In genomic region chr2:127877136-127877535, GRCh38 we compare ENCODE assay signal across 26 cellular contexts.
"Had no signal": no experiment of that assay in that cellular context is flagged by ENCODE, and none has a peak within 500 bp of the region (broad histone marks: within the 10 kb centered on the region; RNA-seq: fewer than 3 reads in every experiment).

No MANE protein-coding gene starts in this region.

- H3K4me2 ChIP-seq: hepatocyte had no signal

- H2AFZ ChIP-seq: hepatocyte had no signal

- DNase-seq: effector memory CD4-positive, alpha-beta T cell; foreskin keratinocyte; heart left ventricle; kidney; natural killer cell; occipital lobe; ovary; posterior cingulate gyrus; psoas muscle; right cardiac atrium; spleen; stimulated activated CD4-positive, alpha-beta T cell treated with anti-CD3 and anti-CD28 coated beads, Interleukin-4, amount 100 ng/mL, for 4 hours; stimulated activated naive CD8-positive, alpha-beta T cell treated with anti-CD3 and anti-CD28 coated beads, Interleukin-15, Interleukin-2, amounts not matched to agents 100 U/mL and 50 U/mL, for 24 hours; substantia nigra; testis; tibial artery; upper lobe of left lung had no signal

- H3K27ac Mint-ChIP-seq: dendritic cell treated with granulocyte-macrophage colony-stimulating factor and Interleukin-4, amounts not matched to agents 40 ng/mL and 50 ng/mL, for 4 days; memory B cell; natural killer cell; stimulated activated memory B cell treated with anti-CD40 and anti-IgM and Interleukin-4, amounts not matched to agents 10 μg/mL and 1 μg/mL and 100 μg/mL, for 72 hours had no signal

- H3K9me3 Mint-ChIP-seq: dendritic cell treated with granulocyte-macrophage colony-stimulating factor and Interleukin-4, amounts not matched to agents 40 ng/mL and 50 ng/mL, for 4 days; memory B cell; natural killer cell; stimulated activated memory B cell treated with anti-CD40 and anti-IgM and Interleukin-4, amounts not matched to agents 10 μg/mL and 1 μg/mL and 100 μg/mL, for 72 hours had no signal

- H3K27me3 Mint-ChIP-seq: dendritic cell treated with granulocyte-macrophage colony-stimulating factor and Interleukin-4, amounts not matched to agents 40 ng/mL and 50 ng/mL, for 4 days; memory B cell; stimulated activated memory B cell treated with anti-CD40 and anti-IgM and Interleukin-4, amounts not matched to agents 10 μg/mL and 1 μg/mL and 100 μg/mL, for 72 hours had no signal

- ATAC-seq: foreskin keratinocyte; gastroesophageal sphincter; heart left ventricle; left lobe of liver; natural killer cell; psoas muscle; right cardiac atrium; stimulated activated memory B cell treated with anti-CD40 and anti-IgM and Interleukin-4, amounts not matched to agents 10 μg/mL and 1 μg/mL and 100 μg/mL, for 72 hours; stimulated activated naive CD8-positive, alpha-beta T cell treated with anti-CD3 and anti-CD28 coated beads, Interleukin-15, Interleukin-2, amounts not matched to agents 100 U/mL and 50 U/mL, for 24 hours had no signal

- H3K4me1 ChIP-seq: foreskin keratinocyte had no signal

- H3K27me3 ChIP-seq: esophagus muscularis mucosa, foreskin keratinocyte, gastroesophageal sphincter, heart left ventricle, hepatocyte, ovary, spleen, testis, tibial artery, upper lobe of left lung had no signal

- H3K4me3 Mint-ChIP-seq: dendritic cell treated with granulocyte-macrophage colony-stimulating factor and Interleukin-4, amounts not matched to agents 40 ng/mL and 50 ng/mL, for 4 days; memory B cell; natural killer cell; stimulated activated memory B cell treated with anti-CD40 and anti-IgM and Interleukin-4, amounts not matched to agents 10 μg/mL and 1 μg/mL and 100 μg/mL, for 72 hours had no signal

- H3K27ac ChIP-seq: esophagus muscularis mucosa, foreskin keratinocyte, gastroesophageal sphincter, heart left ventricle, hepatocyte, ovary, psoas muscle, skin epidermis, spleen, testis, tibial artery, upper lobe of left lung had no signal

- H3K9me3 ChIP-seq: esophagus muscularis mucosa, gastroesophageal sphincter, heart left ventricle, ovary, psoas muscle, spleen, testis, tibial artery, upper lobe of left lung had no signal

- H3K36me3 ChIP-seq: ovary had no signal

- H3K36me3 Mint-ChIP-seq: natural killer cell had no signal

- H3K4me3 ChIP-seq: esophagus muscularis mucosa, gastroesophageal sphincter, heart left ventricle, hepatocyte, lung, ovary, psoas muscle, skin epidermis, spleen, testis, tibial artery, upper lobe of left lung had no signal
